22 cellular contexts compared by ENCODE assay signal in genomic region chr3:113273604-113274003, GRCh38.
"Had no signal": no experiment of that assay in that cellular context is flagged by ENCODE, and none has a peak within 500 bp of the region (broad histone marks: within the 10 kb centered on the region; RNA-seq: fewer than 3 reads in every experiment).

No MANE protein-coding gene starts in this region.

- H3K27ac Mint-ChIP-seq: activated B cell treated with CpG ODN at 0.5 μM for 24 hours; activated CD4-positive, alpha-beta T cell treated with anti-CD3 and anti-CD28 coated beads for 36 hours; activated naive CD4-positive, alpha-beta T cell treated with anti-CD3 and anti-CD28 coated beads, Interleukin-2, amount 10 ng/mL, durations not matched to agents 7 days and 5 days; activated T-cell treated with anti-CD3 and anti-CD28 coated beads, Interleukin-2, amount 50 U/mL, for 72 hours; memory B cell; natural killer cell treated with Interleukin-12 subunit alpha and Interleukin-12 subunit beta and Interleukin-15 and Interleukin-18, amount 100 ng/mL, for 72 hours; stimulated activated naive B cell treated with anti-CD40 and anti-IgM and Interleukin-4, amounts not matched to agents 10 μg/mL and 1 μg/mL and 100 μg/mL, for 72 hours; T-helper 1 cell treated with Interleukin-12 subunit alpha and Interleukin-12 subunit beta and Interleukin-4 antibody, amounts not matched to agents 30 μg/mL and 1 μg/mL, for 36 hours had no signal

- H3K36me3 Mint-ChIP-seq: activated naive CD4-positive, alpha-beta T cell treated with anti-CD3 and anti-CD28 coated beads, Interleukin-2, amount 10 ng/mL, durations not matched to agents 7 days and 5 days; memory B cell; natural killer cell treated with Interleukin-12 subunit alpha and Interleukin-12 subunit beta and Interleukin-15 and Interleukin-18, amount 100 ng/mL, for 72 hours; stimulated activated naive B cell treated with anti-CD40 and anti-IgM and Interleukin-4, amounts not matched to agents 10 μg/mL and 1 μg/mL and 100 μg/mL, for 72 hours had no signal

- H3K9me3 Mint-ChIP-seq: activated B cell treated with CpG ODN at 0.5 μM for 24 hours; activated naive CD4-positive, alpha-beta T cell treated with anti-CD3 and anti-CD28 coated beads, Interleukin-2, amount 10 ng/mL, durations not matched to agents 7 days and 5 days; activated T-cell treated with anti-CD3 and anti-CD28 coated beads, Interleukin-2, amount 50 U/mL, for 72 hours; memory B cell; natural killer cell treated with Interleukin-12 subunit alpha and Interleukin-12 subunit beta and Interleukin-15 and Interleukin-18, amount 100 ng/mL, for 72 hours; stimulated activated naive B cell treated with anti-CD40 and anti-IgM and Interleukin-4, amounts not matched to agents 10 μg/mL and 1 μg/mL and 100 μg/mL, for 72 hours; T-helper 1 cell treated with Interleukin-12 subunit alpha and Interleukin-12 subunit beta and Interleukin-4 antibody, amounts not matched to agents 30 μg/mL and 1 μg/mL, for 36 hours had no signal

- H3K27me3 ChIP-seq: gastrocnemius medialis, upper lobe of right lung had no signal

- H3K27me3 Mint-ChIP-seq: activated B cell treated with CpG ODN at 0.5 μM for 24 hours; activated CD4-positive, alpha-beta T cell treated with anti-CD3 and anti-CD28 coated beads for 36 hours; memory B cell had no signal

- H3K9me3 ChIP-seq: gastrocnemius medialis, thoracic aorta, upper lobe of right lung had no signal

- H3K4me3 ChIP-seq: gastrocnemius medialis, thoracic aorta, upper lobe of right lung had no signal

- H3K4me3 Mint-ChIP-seq: activated B cell treated with CpG ODN at 0.5 μM for 24 hours; activated CD4-positive, alpha-beta T cell treated with anti-CD3 and anti-CD28 coated beads for 36 hours; activated naive CD4-positive, alpha-beta T cell treated with anti-CD3 and anti-CD28 coated beads, Interleukin-2, amount 10 ng/mL, durations not matched to agents 7 days and 5 days; activated T-cell treated with anti-CD3 and anti-CD28 coated beads, Interleukin-2, amount 50 U/mL, for 72 hours; memory B cell; natural killer cell treated with Interleukin-12 subunit alpha and Interleukin-12 subunit beta and Interleukin-15 and Interleukin-18, amount 100 ng/mL, for 72 hours; T-helper 1 cell treated with Interleukin-12 subunit alpha and Interleukin-12 subunit beta and Interleukin-4 antibody, amounts not matched to agents 30 μg/mL and 1 μg/mL, for 36 hours had no signal

- DNase-seq: activated B cell treated with CpG ODN at 0.5 μM for 24 hours; activated CD4-positive, alpha-beta T cell treated with anti-CD3 and anti-CD28 coated beads for 36 hours; activated CD4-positive, alpha-beta T cell treated with anti-CD3 and anti-CD28 coated beads, Interleukin-2, amount 50 U/mL, for 48 hours; activated effector memory CD4-positive, alpha-beta T cell treated with anti-CD3 and anti-CD28 coated beads, Interleukin-2, amount 50 U/mL, for 16 hours; activated naive CD4-positive, alpha-beta T cell treated with anti-CD3 and anti-CD28 coated beads, Interleukin-2, amount 10 ng/mL, durations not matched to agents 7 days and 5 days; activated T-cell treated with anti-CD3 and anti-CD28 coated beads, Interleukin-2, amount 50 U/mL, for 72 hours; amygdala; dermis blood vessel endothelial cell; effector CD8-positive, alpha-beta T cell; gastrocnemius medialis; head of caudate nucleus; hypothalamus; left colon; stimulated activated CD4-positive, alpha-beta T cell treated with anti-CD3 and anti-CD28 coated beads, Interleukin-2, amount 100 ng/mL, for 48 hours; stimulated activated CD8-positive, alpha-beta memory T cell treated with anti-CD3 and anti-CD28 coated beads, Interleukin-4, amount 100 ng/mL, for 48 hours; stimulated activated naive B cell treated with anti-CD40 and anti-IgM and Interleukin-4, amounts not matched to agents 10 μg/mL and 1 μg/mL and 100 μg/mL, for 72 hours; T1000; upper lobe of right lung had no signal

- H3K36me3 ChIP-seq: gastrocnemius medialis, thoracic aorta, upper lobe of right lung had no signal

- H3K27ac ChIP-seq: gastrocnemius medialis, thoracic aorta, upper lobe of right lung had no signal
